Comparison of ENCODE assay signal across 9 cellular contexts in the genomic region with DNA sequence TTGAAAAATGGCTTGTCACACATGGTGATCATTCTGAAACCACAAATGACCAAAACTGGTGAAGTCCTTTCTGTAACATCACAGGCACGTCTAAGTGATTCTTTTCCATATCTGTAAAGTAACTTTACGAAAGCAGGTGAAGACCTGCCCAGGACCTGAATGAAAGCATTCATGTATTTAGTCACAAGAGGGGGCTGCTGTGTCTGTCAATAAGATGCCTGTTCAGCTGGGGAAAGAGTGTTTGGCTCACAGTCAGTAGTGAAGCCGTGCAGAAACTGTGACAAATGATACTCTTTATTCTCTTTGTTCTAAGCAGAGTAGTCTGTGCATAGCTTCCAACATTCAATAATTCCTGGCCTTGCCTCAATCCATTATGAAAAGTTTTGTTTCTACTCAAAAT.
DNase-seq lines count a peak whose midpoint lies in the region; ATAC-seq, FAIRE-seq and TF ChIP-seq lines count a peak whose summit lies in the region.
"Had no signal": no experiment of that assay in that cellular context is flagged by ENCODE, and none has a peak within 500 bp of the region (broad histone marks: within the 10 kb centered on the region; RNA-seq: fewer than 3 reads in every experiment).

No MANE protein-coding gene starts in this region.

- H3K4me3 ChIP-seq in keratinocyte (ENCODE audit: control insufficient read depth in 2 of 3, extremely low read depth in 1 of 3, insufficient read depth in 2 of 3, low read depth in 1 of 3, low read length in 3 of 3) (no peak overlapping the region), esophagus squamous epithelium (no peak overlapping the region)

- peak; percentile 78 to 88 for ATAC-seq in activated T-cell treated with anti-CD3 and anti-CD28 coated beads, Interleukin-2, amount 50 U/mL, for 4 hours
- ATAC-seq in HG03565 (IDR thresholded peaks at IDR 0.05; ENCODE audit: unreplicated experiment) (peak; percentile 70), GM18517 (IDR thresholded peaks at IDR 0.05; ENCODE audit: unreplicated experiment) (no peak)

- no peak overlapping the region for H3K9ac ChIP-seq in keratinocyte (ENCODE audit: control insufficient read depth, extremely low read depth, insufficient read depth, low read length)
- H3K9ac ChIP-seq: parathyroid adenoma had no signal

- H3K27ac Mint-ChIP-seq in activated CD4-positive, alpha-beta T cell treated with anti-CD3 and anti-CD28 coated beads, Interleukin-2, amount 10 ng/mL, durations not matched to agents 7 days and 5 days: peak overlapping the region; percentile 87

- POLR2A ChIA-PET in activated CD4-positive, alpha-beta T cell treated with anti-CD3 and anti-CD28 coated beads, Interleukin-2, amount 10 ng/mL, durations not matched to agents 7 days and 5 days (lab: Charles Lee): no interaction called here

- no peak overlapping the region for H2AFZ ChIP-seq in keratinocyte (ENCODE audit: control insufficient read depth, low read length)
- H2AFZ ChIP-seq: parathyroid adenoma had no signal

- intact Hi-C loops in esophagus squamous epithelium (cut with DNase I): no loop called here

- H3K79me2 ChIP-seq in keratinocyte (ENCODE audit: control insufficient read depth, insufficient read depth, low read length): no peaks in the 10 kb centered on the region
- H3K79me2 ChIP-seq: parathyroid adenoma had no signal

- H3K9me3 Mint-ChIP-seq in activated T-cell treated with anti-CD3 and anti-CD28 coated beads, Interleukin-2, amount 50 U/mL, for 4 hours: no peaks in the 10 kb centered on the region
- no peaks in the 10 kb centered on the region for H3K9me3 Mint-ChIP-seq in activated CD4-positive, alpha-beta T cell treated with anti-CD3 and anti-CD28 coated beads, Interleukin-2, amount 10 ng/mL, durations not matched to agents 7 days and 5 days

- no peaks in the 10 kb centered on the region for H3K9me3 ChIP-seq in keratinocyte (ENCODE audit: control insufficient read depth, low read depth, low read length)
- no peaks in the 10 kb centered on the region for H3K9me3 ChIP-seq in esophagus squamous epithelium

- peaks cover 19% of the 10 kb centered on the region for H3K4me1 Mint-ChIP-seq in activated T-cell treated with anti-CD3 and anti-CD28 coated beads, Interleukin-2, amount 50 U/mL, for 4 hours (ENCODE audit: low read depth)
- peaks cover 45% of the 10 kb centered on the region for H3K4me1 Mint-ChIP-seq in activated CD4-positive, alpha-beta T cell treated with anti-CD3 and anti-CD28 coated beads, Interleukin-2, amount 10 ng/mL, durations not matched to agents 7 days and 5 days

- TF ChIP-seq CTCF in keratinocyte (optimal IDR thresholded peaks at IDR 0.05 in 1 of 3, IDR thresholded peaks at IDR 0.05 in 1 of 3, conservative IDR thresholded peaks at IDR 0.05 in 1 of 3; ENCODE audit: extremely low read depth in 1 of 3, insufficient read depth in 2 of 3, low read length in 3 of 3) (peak; percentile 44 to 58 (median 44)), esophagus squamous epithelium (IDR thresholded peaks at IDR 0.05) (peak in 1 of 6 experiments; percentile 20)

- H3K27me3 Mint-ChIP-seq in activated T-cell treated with anti-CD3 and anti-CD28 coated beads, Interleukin-2, amount 50 U/mL, for 4 hours (ENCODE audit: low read depth): no peaks in the 10 kb centered on the region
- peaks cover under 1% of the 10 kb centered on the region for H3K27me3 Mint-ChIP-seq in activated CD4-positive, alpha-beta T cell treated with anti-CD3 and anti-CD28 coated beads, Interleukin-2, amount 10 ng/mL, durations not matched to agents 7 days and 5 days

- no peaks in the 10 kb centered on the region for H4K20me1 ChIP-seq in keratinocyte (ENCODE audit: control insufficient read depth, extremely low read depth, insufficient read depth, low read length)

- DNase-seq in activated T-cell treated with anti-CD3 and anti-CD28 coated beads, Interleukin-2, amount 50 U/mL, for 4 hours: no peak
- no peak for DNase-seq in activated T-cell treated with anti-CD3 and anti-CD28 coated beads, Interleukin-2, amount 50 U/mL, for 1 hour
- peak; percentile 66 for DNase-seq in activated CD4-positive, alpha-beta T cell treated with anti-CD3 and anti-CD28 coated beads, Interleukin-2, amount 10 ng/mL, durations not matched to agents 7 days and 5 days
- DNase-seq in keratinocyte (ENCODE audit: low read depth, low spot score): no peak
- no peak for DNase-seq in esophagus squamous epithelium (lab: John Stamatoyannopoulos, UW)
- DNase-seq in GOT3 (lab: John Stamatoyannopoulos, UW): no peak

- 13 to 15% methylated on average over 3 of the region's 3 CpGs for WGBS in esophagus squamous epithelium, 2 donors

- FAIRE-seq in keratinocyte (lab: Jason Lieb, UNC): no peak

- H3K4me2 ChIP-seq in keratinocyte (ENCODE audit: control insufficient read depth, extremely low read depth, insufficient read depth, low read depth, low read length): no peak overlapping the region

- TF ChIP-seq POLR2A in esophagus squamous epithelium (IDR thresholded peaks at IDR 0.05): no peak

- H3K4me3 Mint-ChIP-seq in activated T-cell treated with anti-CD3 and anti-CD28 coated beads, Interleukin-2, amount 50 U/mL, for 4 hours: peak overlapping the region; percentile 37
- peak overlapping the region; percentile 43 for H3K4me3 Mint-ChIP-seq in activated CD4-positive, alpha-beta T cell treated with anti-CD3 and anti-CD28 coated beads, Interleukin-2, amount 10 ng/mL, durations not matched to agents 7 days and 5 days

- peaks cover 8% of the 10 kb centered on the region for H3K27me3 ChIP-seq in keratinocyte (ENCODE audit: control insufficient read depth, extremely low read depth, insufficient read depth, low read length)
- peaks cover 0 to 2% (median 0%) of the 10 kb centered on the region in 4 donors for H3K27me3 ChIP-seq in esophagus squamous epithelium

- H3K36me3 Mint-ChIP-seq in activated T-cell treated with anti-CD3 and anti-CD28 coated beads, Interleukin-2, amount 50 U/mL, for 4 hours (ENCODE audit: insufficient read depth): no peaks in the 10 kb centered on the region
- H3K36me3 Mint-ChIP-seq in activated CD4-positive, alpha-beta T cell treated with anti-CD3 and anti-CD28 coated beads, Interleukin-2, amount 10 ng/mL, durations not matched to agents 7 days and 5 days (ENCODE audit: low read depth): no peaks in the 10 kb centered on the region

- no peaks in the 10 kb centered on the region for H3K9me1 ChIP-seq in keratinocyte (ENCODE audit: control insufficient read depth, extremely low read depth, insufficient read depth, low read length)

- CTCF ChIA-PET in activated CD4-positive, alpha-beta T cell treated with anti-CD3 and anti-CD28 coated beads, Interleukin-2, amount 10 ng/mL, durations not matched to agents 7 days and 5 days (lab: Charles Lee): interaction anchor here (1.0 kb wide), 2 partner anchors 53 to 129 kb away, joined by 4 to 5 read pairs; no protein-coding TSS in a partner anchor

- no peaks in the 10 kb centered on the region for H3K4me1 ChIP-seq in keratinocyte (ENCODE audit: control insufficient read depth, extremely low read depth, insufficient read depth, low read length)
- H3K4me1 ChIP-seq in esophagus squamous epithelium: no peaks in the 10 kb centered on the region
- H3K4me1 ChIP-seq: parathyroid adenoma had no signal

- H3K36me3 ChIP-seq in keratinocyte (ENCODE audit: control insufficient read depth in 2 of 2, extremely low read depth in 1 of 2, insufficient read depth in 2 of 2, low read length in 2 of 2): no peaks in the 10 kb centered on the region
- H3K36me3 ChIP-seq in esophagus squamous epithelium: no peaks in the 10 kb centered on the region

- dilution Hi-C loops in keratinocyte (cut with MboI; ENCODE audit: extremely low pct_ligation_motif_present, low sequenced_read_pairs): no loop called here

- H3K27ac ChIP-seq in keratinocyte (ENCODE audit: control insufficient read depth, insufficient read depth, low read length): no peak overlapping the region
- no peak overlapping the region for H3K27ac ChIP-seq in esophagus squamous epithelium
- H3K27ac ChIP-seq: parathyroid adenoma had no signal
